20 cellular contexts compared by ENCODE assay signal in genomic region chr2:1864981-1865421, GRCh38.
DNase-seq lines count a peak whose midpoint lies in the region; ATAC-seq, FAIRE-seq and TF ChIP-seq lines count a peak whose summit lies in the region.
"Had no signal": no experiment of that assay in that cellular context is flagged by ENCODE, and none has a peak within 500 bp of the region (broad histone marks: within the 10 kb centered on the region; RNA-seq: fewer than 3 reads in every experiment).

No MANE protein-coding gene starts in this region.

- WGBS in pancreas, 2 donors, result 35 to 41% methylated on average over 14 of the region's 14 CpGs

- H3K27ac Mint-ChIP-seq in GM23338 (no peak overlapping the region), neural progenitor cell (no peak overlapping the region)
- H3K27ac Mint-ChIP-seq: activated naive CD8-positive, alpha-beta T cell; activated T-cell treated with anti-CD3 and anti-CD28 coated beads, Interleukin-2, amount 50 U/mL, for 24 hours; dendritic cell treated with granulocyte-macrophage colony-stimulating factor and Interleukin-4, amounts not matched to agents 40 ng/mL and 50 ng/mL, for 4 days; HFFc6 had no signal

- H3K27me3 Mint-ChIP-seq in GM23338 (ENCODE audit: insufficient read depth, low read depth, poor library complexity), result peaks cover 28% of the 10 kb centered on the region
- peaks cover 11% of the 10 kb centered on the region for H3K27me3 Mint-ChIP-seq in neural progenitor cell (ENCODE audit: insufficient read depth, low read depth)

- no peak overlapping the region for H3K27ac ChIP-seq in GM23338 (ENCODE audit: low read depth)
- no peak overlapping the region for H3K27ac ChIP-seq in neural progenitor cell
- H3K27ac ChIP-seq in pancreas, result no peak overlapping the region
- H3K27ac ChIP-seq: gastroesophageal sphincter, parathyroid adenoma, skin epidermis, testis had no signal

- H3K9me2 ChIP-seq in GM23338 (ENCODE audit: insufficient read depth), result no peaks in the 10 kb centered on the region

- no peaks in the 10 kb centered on the region for H3K79me2 ChIP-seq in GM23338 (replicated peaks; ENCODE audit: insufficient read depth)
- H3K79me2 ChIP-seq in neural progenitor cell (ENCODE audit: low read depth), result no peaks in the 10 kb centered on the region
- H3K79me2 ChIP-seq: parathyroid adenoma had no signal

- no peak for FAIRE-seq in pancreas (lab: Jason Lieb, UNC)
- FAIRE-seq: K562 had no signal

- peak overlapping the region; percentile 80; the same call in 1 of the 2 replicates for H2AFZ ChIP-seq in GM23338
- H2AFZ ChIP-seq in neural progenitor cell (replicated peaks), result no peak overlapping the region
- H2AFZ ChIP-seq: parathyroid adenoma had no signal

- no peaks in the 10 kb centered on the region for H3K9me3 ChIP-seq in neural progenitor cell (ENCODE audit: low read depth)
- no peaks in the 10 kb centered on the region for H3K9me3 ChIP-seq in pancreas
- H3K9me3 ChIP-seq: gastroesophageal sphincter, testis had no signal

- intact Hi-C loops in pancreas (cut with DNase I), result no loop called here

- no peak for TF ChIP-seq CTCF in GM23338 (conservative IDR thresholded peaks at IDR 0.05; ENCODE audit: low read depth in 2 of 2)
- TF ChIP-seq CTCF in neural progenitor cell (IDR thresholded peaks at IDR 0.05), result no peak
- no peak for TF ChIP-seq CTCF in pancreas (IDR thresholded peaks at IDR 0.05)

- no peaks in the 10 kb centered on the region for H4K20me1 ChIP-seq in GM23338 (replicated peaks; ENCODE audit: insufficient read depth)
- no peaks in the 10 kb centered on the region for H4K20me1 ChIP-seq in neural progenitor cell (ENCODE audit: low read depth)

- peak; percentile 59 for ATAC-seq in GM18907 (IDR thresholded peaks at IDR 0.05; ENCODE audit: unreplicated experiment)
- ATAC-seq in GM23338, result peak; percentile 78
- ATAC-seq in pancreas, result no peak
- ATAC-seq: gastroesophageal sphincter, K562, Panc1 had no signal

- no peak overlapping the region for H3K4me3 Mint-ChIP-seq in GM23338
- H3K4me3 Mint-ChIP-seq in neural progenitor cell, result no peak overlapping the region
- H3K4me3 Mint-ChIP-seq: activated naive CD8-positive, alpha-beta T cell; activated T-cell treated with anti-CD3 and anti-CD28 coated beads, Interleukin-2, amount 50 U/mL, for 24 hours; brain; dendritic cell treated with granulocyte-macrophage colony-stimulating factor and Interleukin-4, amounts not matched to agents 40 ng/mL and 50 ng/mL, for 4 days; HFFc6 had no signal

- H3K4me2 ChIP-seq in GM23338, result no peak overlapping the region; the same call in 1 of the 2 replicates
- no peak overlapping the region for H3K4me2 ChIP-seq in neural progenitor cell

- H3K4me3 ChIP-seq in GM23338 (no peak overlapping the region), neural progenitor cell (no peak overlapping the region), pancreas (no peak overlapping the region)
- H3K4me3 ChIP-seq: gastroesophageal sphincter, K562, skin epidermis, testis had no signal

- H3F3A ChIP-seq in GM23338 (replicated peaks; ENCODE audit: low read depth), result no peaks in the 10 kb centered on the region
- no peaks in the 10 kb centered on the region for H3F3A ChIP-seq in neural progenitor cell (ENCODE audit: low read depth)

- no peaks in the 10 kb centered on the region for H3K9me3 Mint-ChIP-seq in GM23338
- no peaks in the 10 kb centered on the region for H3K9me3 Mint-ChIP-seq in neural progenitor cell
- H3K9me3 Mint-ChIP-seq: activated T-cell treated with anti-CD3 and anti-CD28 coated beads, Interleukin-2, amount 50 U/mL, for 24 hours; dendritic cell treated with granulocyte-macrophage colony-stimulating factor and Interleukin-4, amounts not matched to agents 40 ng/mL and 50 ng/mL, for 4 days; HFFc6 had no signal

- peak; percentile 52 for DNase-seq in GM23338 (ENCODE audit: low spot score)
- DNase-seq in RPMI8226, result peak; percentile 69
- peak; percentile 41 for DNase-seq in neural progenitor cell (ENCODE audit: low spot score)
- no peak for DNase-seq in NCI-H226
- DNase-seq in pancreas, result no peak
- no peak for DNase-seq in germinal center (ENCODE audit: low spot score)
- DNase-seq: activated CD4-positive, alpha-beta T cell treated with anti-CD3 and anti-CD28 coated beads, Interleukin-2, amount 50 U/mL, for 48 hours; activated T-cell treated with anti-CD3 and anti-CD28 coated beads, Interleukin-2, amount 50 U/mL, for 24 hours; HFFc6; stimulated activated CD4-positive, alpha-beta T cell treated with anti-CD3 and anti-CD28 coated beads, Interleukin-4, amount 100 ng/mL, for 24 hours; testis had no signal

- H3K4me1 Mint-ChIP-seq in GM23338 (peaks cover 15% of the 10 kb centered on the region), neural progenitor cell (peaks cover 49% of the 10 kb centered on the region)

- H3K27me3 ChIP-seq in GM23338 (ENCODE audit: insufficient read depth), result no peaks in the 10 kb centered on the region
- peaks cover 62% of the 10 kb centered on the region for H3K27me3 ChIP-seq in neural progenitor cell
- H3K27me3 ChIP-seq in pancreas, result no peaks in the 10 kb centered on the region
- H3K27me3 ChIP-seq: testis had no signal

- H3K4me1 ChIP-seq in GM23338 (ENCODE audit: insufficient read depth) (no peaks in the 10 kb centered on the region; the same call in 1 of the 2 replicates), neural progenitor cell (no peaks in the 10 kb centered on the region), pancreas (no peaks in the 10 kb centered on the region)
- H3K4me1 ChIP-seq: gastroesophageal sphincter, parathyroid adenoma, testis had no signal

- no peak overlapping the region for H3K9ac ChIP-seq in neural progenitor cell
- H3K9ac ChIP-seq: parathyroid adenoma had no signal

- H3K36me3 ChIP-seq in GM23338 (ENCODE audit: insufficient read depth) (no peaks in the 10 kb centered on the region), neural progenitor cell (no peaks in the 10 kb centered on the region), pancreas (no peaks in the 10 kb centered on the region)
- H3K36me3 ChIP-seq: gastroesophageal sphincter had no signal

- H3K36me3 Mint-ChIP-seq in GM23338 (ENCODE audit: low read depth) (no peaks in the 10 kb centered on the region), neural progenitor cell (no peaks in the 10 kb centered on the region)
- H3K36me3 Mint-ChIP-seq: activated naive CD8-positive, alpha-beta T cell; brain had no signal

TF ChIP-seq in GM23338, 12 proteins besides CTCF, POLR2A, EP300 and RAD21 (continues in another document):
- TF ChIP-seq ZNF114 (CRISPR knock-in tag; IDR thresholded peaks at IDR 0.05) (no peak), JUNB (IDR thresholded peaks at IDR 0.05; ENCODE audit: unreplicated experiment) (no peak), ZNF462 (CRISPR knock-in tag; IDR thresholded peaks at IDR 0.05) (no peak)

Comparison
In these comparisons a context has a peak if more than half of its experiments do, and no peak if none do; other contexts are left out.
1. ATAC-seq: peak in GM18907 (single experiment) and GM23338 (single experiment); none in pancreas (0 of 4).
2. DNase-seq: peak in GM23338 (single experiment), RPMI8226 (single experiment) and neural progenitor cell (single experiment); none in NCI-H226 (single experiment), pancreas (0 of 6) and germinal center (single experiment).